18 cellular contexts compared by ENCODE assay signal in the genomic region with DNA sequence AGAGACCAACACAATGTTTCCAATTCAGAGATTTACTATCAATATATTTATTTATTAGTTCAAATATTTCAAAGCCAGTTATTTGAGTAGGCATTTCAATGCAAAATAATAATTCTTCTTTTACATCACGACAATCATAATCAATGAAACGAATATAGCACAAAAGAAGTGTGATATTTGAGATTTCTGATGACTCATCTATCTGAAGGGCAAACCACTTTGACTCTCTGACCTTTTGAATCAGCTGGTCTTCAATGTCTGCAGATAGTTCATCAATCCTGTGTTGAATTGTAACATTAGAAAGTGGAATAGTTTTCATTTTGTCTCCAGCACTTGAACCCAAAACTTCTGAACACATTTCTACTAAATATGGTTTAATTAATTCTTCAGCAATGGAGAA. TPM values are rescaled to one million over a fixed set of nuclear protein-coding genes. Genes with fewer than 3 reads are reported as not detected.
DNase-seq lines count a peak whose midpoint lies in the region; ATAC-seq, FAIRE-seq and TF ChIP-seq lines count a peak whose summit lies in the region.
"Had no signal": no experiment of that assay in that cellular context is flagged by ENCODE, and none has a peak within 500 bp of the region (broad histone marks: within the 10 kb centered on the region; RNA-seq: fewer than 3 reads in every experiment).

No MANE protein-coding gene starts in this region.

- H3K27ac ChIP-seq in A549 (no peak overlapping the region), parathyroid adenoma (peak overlapping the region; percentile 39)
- no peak overlapping the region for H3K27ac ChIP-seq in CD4-positive, alpha-beta T cell (ENCODE audit: low read depth, low read length)
- H3K27ac ChIP-seq: BLaER1, GM23248 had no signal

- FAIRE-seq in A549 (lab: Jason Lieb, UNC) = no peak
- FAIRE-seq: A204.1, GM12891, GM19239 had no signal

- no peak for TF ChIP-seq RAD21 in A549 (conservative IDR thresholded peaks at IDR 0.05 in 1 of 2, IDR thresholded peaks at IDR 0.05 in 1 of 2)

- no peak for ATAC-seq in A549
- ATAC-seq in CD4-positive, alpha-beta T cell (ENCODE audit: poor library complexity) = no peak
- ATAC-seq in activated naive CD8-positive, alpha-beta T cell treated with anti-CD3 and anti-CD28 coated beads, Interleukin-2, amount 50 U/mL, for 24 hours = no peak

- DNase-seq in A549 (ENCODE audit: low read depth in 1 of 2, low spot score in 1 of 2) (no peak), osteocyte (ENCODE audit: extremely low spot score, unreplicated experiment) (no peak)
- no peak for DNase-seq in CD4-positive, alpha-beta T cell
- no peak for DNase-seq in activated T-helper 2 cell treated with anti-CD3 and anti-CD28 coated beads, Interferon-gamma antibody, Interleukin-2, Interleukin-4, amounts not matched to agents 10 μg/mL and 5 μg/mL and 100 μg/mL, durations not matched to agents 14 hours and 24 hours and 36 hours (ENCODE audit: low spot score)
- no peak for DNase-seq in activated naive CD8-positive, alpha-beta T cell treated with anti-CD3 and anti-CD28 coated beads, Interleukin-2, amount 50 U/mL, for 24 hours
- DNase-seq: CD8-positive, alpha-beta memory T cell; COR-L47; DMS 273 treated with DMSO at 0.1 percent for 48 hours; DMS53; DND-41; EL; GM23248 had no signal

- H3K9me3 ChIP-seq in A549 (no peaks in the 10 kb centered on the region), parathyroid adenoma (ENCODE audit: control insufficient read depth, low read length) (no peaks in the 10 kb centered on the region)
- no peaks in the 10 kb centered on the region for H3K9me3 ChIP-seq in CD4-positive, alpha-beta T cell (ENCODE audit: control insufficient read depth, low read length)
- H3K9me3 ChIP-seq: BLaER1, HAP-1 had no signal

- no peaks in the 10 kb centered on the region for H3K79me2 ChIP-seq in parathyroid adenoma

- peak overlapping the region; percentile 36 for H3K27ac Mint-ChIP-seq in CD4-positive, alpha-beta T cell
- peak overlapping the region; percentile 42 for H3K27ac Mint-ChIP-seq in activated T-helper 2 cell treated with anti-CD3 and anti-CD28 coated beads, Interferon-gamma antibody, Interleukin-2, Interleukin-4, amounts not matched to agents 10 μg/mL and 5 μg/mL and 100 μg/mL, durations not matched to agents 14 hours and 24 hours and 36 hours
- no peak overlapping the region for H3K27ac Mint-ChIP-seq in osteocyte (ENCODE audit: unreplicated experiment)
- H3K27ac Mint-ChIP-seq in activated naive CD8-positive, alpha-beta T cell treated with anti-CD3 and anti-CD28 coated beads, Interleukin-2, amount 50 U/mL, for 24 hours = no peak overlapping the region

- TF ChIP-seq EP300 in A549 (IDR thresholded peaks at IDR 0.05) = no peak

- H2AFZ ChIP-seq in parathyroid adenoma = no peak overlapping the region
- H2AFZ ChIP-seq: GM23248 had no signal

- H3K4me3 ChIP-seq in A549 = no peak overlapping the region
- no peak overlapping the region for H3K4me3 ChIP-seq in parathyroid adenoma (ENCODE audit: low read depth, low read length)
- H3K4me3 ChIP-seq: BLaER1, GM23248, HAP-1 had no signal

- H3K36me3 Mint-ChIP-seq in CD4-positive, alpha-beta T cell (ENCODE audit: low read depth) = peaks cover 35% of the 10 kb centered on the region
- peaks cover 22% of the 10 kb centered on the region for H3K36me3 Mint-ChIP-seq in activated T-helper 2 cell treated with anti-CD3 and anti-CD28 coated beads, Interferon-gamma antibody, Interleukin-2, Interleukin-4, amounts not matched to agents 10 μg/mL and 5 μg/mL and 100 μg/mL, durations not matched to agents 14 hours and 24 hours and 36 hours (ENCODE audit: low read depth)
- peaks cover 17% of the 10 kb centered on the region for H3K36me3 Mint-ChIP-seq in osteocyte (ENCODE audit: unreplicated experiment)
- peaks cover 8% of the 10 kb centered on the region for H3K36me3 Mint-ChIP-seq in activated naive CD8-positive, alpha-beta T cell treated with anti-CD3 and anti-CD28 coated beads, Interleukin-2, amount 50 U/mL, for 24 hours (ENCODE audit: low read depth)

- H3K27me3 ChIP-seq in CD4-positive, alpha-beta T cell (ENCODE audit: control insufficient read depth, insufficient read depth, low read length) = no peaks in the 10 kb centered on the region
- no peaks in the 10 kb centered on the region for H3K27me3 ChIP-seq in parathyroid adenoma (ENCODE audit: control insufficient read depth, insufficient read depth, low read length)
- H3K27me3 ChIP-seq: BLaER1 had no signal

- TF ChIP-seq CTCF in A549 (IDR thresholded peaks at IDR 0.05) = no peak
- no peak for TF ChIP-seq CTCF in CD4-positive, alpha-beta T cell (IDR thresholded peaks at IDR 0.05)
- TF ChIP-seq CTCF in parathyroid adenoma (IDR thresholded peaks at IDR 0.05) = no peak
- TF ChIP-seq CTCF in osteocyte (IDR thresholded peaks at IDR 0.05) = no peak

- TF ChIP-seq POLR2A in A549 (IDR thresholded peaks at IDR 0.05; ENCODE audit: low read length) = no peak

- H3K4me1 ChIP-seq in A549 (peaks cover 8% of the 10 kb centered on the region; the same call in 1 of the 3 replicates), parathyroid adenoma (peaks cover 8% of the 10 kb centered on the region)

- intact Hi-C loops in CD4-positive, alpha-beta T cell (cut with DNase I, micrococcal nuclease) = loop anchor here (2.0 to 10.0 kb wide), 3 partner anchors 43 to 187 kb away; a partner anchor contains a TSS
- intact Hi-C loops in activated T-helper 2 cell treated with anti-CD3 and anti-CD28 coated beads, Interferon-gamma antibody, Interleukin-2, Interleukin-4, amounts not matched to agents 10 μg/mL and 5 μg/mL and 100 μg/mL, durations not matched to agents 14 hours and 24 hours and 36 hours (cut with micrococcal nuclease) = loop anchor here (1.0 to 5.0 kb wide), 4 partner anchors 44 to 204 kb away; a partner anchor contains a TSS

- POLR2A ChIA-PET in A549 (lab: Yijun Ruan, JAX) = no interaction called here
- POLR2A ChIA-PET in CD4-positive, alpha-beta T cell (lab: Charles Lee) = no interaction called here

- H3K36me3 ChIP-seq in parathyroid adenoma (ENCODE audit: control insufficient read depth, insufficient read depth, low read length) = no peaks in the 10 kb centered on the region
- H3K36me3 ChIP-seq: HAP-1 had no signal

- no peak overlapping the region for H3K4me2 ChIP-seq in A549
- peak overlapping the region; percentile 33 for H3K4me2 ChIP-seq in parathyroid adenoma (ENCODE audit: low read length)
- H3K4me2 ChIP-seq: BLaER1 had no signal

- H3K27me3 Mint-ChIP-seq in CD4-positive, alpha-beta T cell = no peaks in the 10 kb centered on the region
- H3K27me3 Mint-ChIP-seq in activated T-helper 2 cell treated with anti-CD3 and anti-CD28 coated beads, Interferon-gamma antibody, Interleukin-2, Interleukin-4, amounts not matched to agents 10 μg/mL and 5 μg/mL and 100 μg/mL, durations not matched to agents 14 hours and 24 hours and 36 hours (ENCODE audit: low read depth) = no peaks in the 10 kb centered on the region
- H3K27me3 Mint-ChIP-seq in osteocyte (ENCODE audit: unreplicated experiment) = no peaks in the 10 kb centered on the region
- no peaks in the 10 kb centered on the region for H3K27me3 Mint-ChIP-seq in activated naive CD8-positive, alpha-beta T cell treated with anti-CD3 and anti-CD28 coated beads, Interleukin-2, amount 50 U/mL, for 24 hours
- H3K27me3 Mint-ChIP-seq: CD8-positive, alpha-beta memory T cell had no signal

- H3K4me1 Mint-ChIP-seq in CD4-positive, alpha-beta T cell (ENCODE audit: low read depth) = peaks cover 23% of the 10 kb centered on the region
- peaks cover 33% of the 10 kb centered on the region for H3K4me1 Mint-ChIP-seq in activated T-helper 2 cell treated with anti-CD3 and anti-CD28 coated beads, Interferon-gamma antibody, Interleukin-2, Interleukin-4, amounts not matched to agents 10 μg/mL and 5 μg/mL and 100 μg/mL, durations not matched to agents 14 hours and 24 hours and 36 hours (ENCODE audit: low read depth)
- peaks cover 18% of the 10 kb centered on the region for H3K4me1 Mint-ChIP-seq in osteocyte (ENCODE audit: unreplicated experiment)
- H3K4me1 Mint-ChIP-seq in activated naive CD8-positive, alpha-beta T cell treated with anti-CD3 and anti-CD28 coated beads, Interleukin-2, amount 50 U/mL, for 24 hours = peaks cover 44% of the 10 kb centered on the region

- peak overlapping the region; percentile 27 for H3K4me3 Mint-ChIP-seq in CD4-positive, alpha-beta T cell
- peak overlapping the region; percentile 21 for H3K4me3 Mint-ChIP-seq in activated T-helper 2 cell treated with anti-CD3 and anti-CD28 coated beads, Interferon-gamma antibody, Interleukin-2, Interleukin-4, amounts not matched to agents 10 μg/mL and 5 μg/mL and 100 μg/mL, durations not matched to agents 14 hours and 24 hours and 36 hours (ENCODE audit: low read depth)
- no peak overlapping the region for H3K4me3 Mint-ChIP-seq in osteocyte (ENCODE audit: unreplicated experiment)
- no peak overlapping the region for H3K4me3 Mint-ChIP-seq in activated naive CD8-positive, alpha-beta T cell treated with anti-CD3 and anti-CD28 coated beads, Interleukin-2, amount 50 U/mL, for 24 hours

- WGBS in A549 (ENCODE audit: missing lambda C conversion rate) = 87% methylated on average over 2 of the region's 2 CpGs

- H3K9ac ChIP-seq in parathyroid adenoma = no peak overlapping the region
- H3K9ac ChIP-seq: BLaER1, GM23248 had no signal

- CTCF ChIA-PET in A549 (lab: Yijun Ruan, JAX) = no interaction called here
- CTCF ChIA-PET in CD4-positive, alpha-beta T cell (lab: Charles Lee) = no interaction called here

- no peaks in the 10 kb centered on the region for H3K9me3 Mint-ChIP-seq in CD4-positive, alpha-beta T cell
- no peaks in the 10 kb centered on the region for H3K9me3 Mint-ChIP-seq in activated T-helper 2 cell treated with anti-CD3 and anti-CD28 coated beads, Interferon-gamma antibody, Interleukin-2, Interleukin-4, amounts not matched to agents 10 μg/mL and 5 μg/mL and 100 μg/mL, durations not matched to agents 14 hours and 24 hours and 36 hours
- no peaks in the 10 kb centered on the region for H3K9me3 Mint-ChIP-seq in osteocyte (ENCODE audit: unreplicated experiment)
- no peaks in the 10 kb centered on the region for H3K9me3 Mint-ChIP-seq in activated naive CD8-positive, alpha-beta T cell treated with anti-CD3 and anti-CD28 coated beads, Interleukin-2, amount 50 U/mL, for 24 hours
- H3K9me3 Mint-ChIP-seq: CD8-positive, alpha-beta memory T cell had no signal

RNA-seq across cellular contexts. Expression of a gene that starts 3.0 kb away (rescaled TPM):
- 27.2 and 31.8 TPM in 2 replicates for polyA plus RNA-seq in A549 (2011; rRNA removed)
- 18.1 and 21.2 TPM in 2 replicates for polyA plus RNA-seq in A549 (2012; cell fraction: cytosol; rRNA removed)
- polyA plus RNA-seq in A549 (2012; cell fraction: nucleus; rRNA removed) = 8.9 and 12.7 TPM in 2 replicates
- polyA plus RNA-seq in A549 (2017; fragmentation: RNase III; extraction: RNeasy Plus Mini Kit Qiagen cat#74134 plus additional on column Dnase treatment) = 12.6 to 16.8 TPM (median 13.3 TPM) in 3 replicates
- polyA minus RNA-seq in A549 (2011; rRNA and poly(A)+ RNA removed) = 8.8 and 11.9 TPM in 2 replicates
- 1 to 10 TPM in 1 of 2 experiments, under 1 TPM in 1; 0.85 to 2.3 TPM for total RNA-seq in CD4-positive, alpha-beta T cell
- total RNA-seq in activated T-helper 2 cell treated with anti-CD3 and anti-CD28 coated beads, Interferon-gamma antibody, Interleukin-2, Interleukin-4, amounts not matched to agents 10 μg/mL and 5 μg/mL and 100 μg/mL, durations not matched to agents 14 hours and 24 hours and 36 hours = 15.0 and 19.3 TPM in 2 replicates
- 20.5 and 22.8 TPM in 2 replicates for total RNA-seq in osteocyte

RNA-seq across cellular contexts. Expression of a gene that starts 43.6 kb away (rescaled TPM):
- polyA plus RNA-seq in A549 (2011; rRNA removed) (9.7 and 10.9 TPM in 2 replicates), A549 (2017; fragmentation: RNase III; extraction: RNeasy Plus Mini Kit Qiagen cat#74134 plus additional on column Dnase treatment) (4.4 to 5.4 TPM (median 4.5 TPM) in 3 replicates)
- polyA plus RNA-seq in A549 (2012; cell fraction: cytosol; rRNA removed) = 2.3 and 3.2 TPM in 2 replicates
- 5.0 and 6.4 TPM in 2 replicates for polyA plus RNA-seq in A549 (2012; cell fraction: nucleus; rRNA removed)
- 13.4 and 15.9 TPM in 2 replicates for polyA minus RNA-seq in A549 (2011; rRNA and poly(A)+ RNA removed)
- 10 to 100 TPM; 23.6 to 30.3 TPM for total RNA-seq in CD4-positive, alpha-beta T cell
- total RNA-seq in activated T-helper 2 cell treated with anti-CD3 and anti-CD28 coated beads, Interferon-gamma antibody, Interleukin-2, Interleukin-4, amounts not matched to agents 10 μg/mL and 5 μg/mL and 100 μg/mL, durations not matched to agents 14 hours and 24 hours and 36 hours = 20.8 and 20.9 TPM in 2 replicates
- 19.9 and 24.7 TPM in 2 replicates for total RNA-seq in osteocyte

RNA-seq across cellular contexts. Expression of a gene that starts 58.7 kb away (rescaled TPM):
- polyA plus RNA-seq in A549 (2011; rRNA removed) (0.03 TPM in 1 of 2 replicates, not detected in the other), A549 (2017; fragmentation: RNase III; extraction: RNeasy Plus Mini Kit Qiagen cat#74134 plus additional on column Dnase treatment) (0.04 to 0.07 TPM (median 0.05 TPM) in 3 replicates)
- 0.05 and 0.06 TPM in 2 replicates for polyA plus RNA-seq in A549 (2012; cell fraction: cytosol; rRNA removed)
- polyA plus RNA-seq in A549 (2012; cell fraction: nucleus; rRNA removed) = 0.07 and 0.08 TPM in 2 replicates
- not detected in 2 replicates for polyA minus RNA-seq in A549 (2011; rRNA and poly(A)+ RNA removed)
- under 1 TPM; 0.34 to 0.44 TPM for total RNA-seq in CD4-positive, alpha-beta T cell
- total RNA-seq in activated T-helper 2 cell treated with anti-CD3 and anti-CD28 coated beads, Interferon-gamma antibody, Interleukin-2, Interleukin-4, amounts not matched to agents 10 μg/mL and 5 μg/mL and 100 μg/mL, durations not matched to agents 14 hours and 24 hours and 36 hours = 0.32 and 0.48 TPM in 2 replicates
- 0.21 TPM in 1 of 2 replicates, not detected in the other for total RNA-seq in osteocyte
- polyA plus RNA-seq: CD8-positive, alpha-beta memory T cell; GM23248 had no signal

Comparison
In these comparisons a context has a peak if more than half of its experiments do, and no peak if none do; other contexts are left out.
1. H3K27ac Mint-ChIP-seq: peak in CD4-positive, alpha-beta T cell (single experiment) and activated T-helper 2 cell treated with anti-CD3 and anti-CD28 coated beads, Interferon-gamma antibody, Interleukin-2, Interleukin-4, amounts not matched to agents 10 μg/mL and 5 μg/mL and 100 μg/mL, durations not matched to agents 14 hours and 24 hours and 36 hours (single experiment); none in osteocyte (single experiment) and activated naive CD8-positive, alpha-beta T cell treated with anti-CD3 and anti-CD28 coated beads, Interleukin-2, amount 50 U/mL, for 24 hours (single experiment).
2. H3K4me3 Mint-ChIP-seq: peak in CD4-positive, alpha-beta T cell (single experiment) and activated T-helper 2 cell treated with anti-CD3 and anti-CD28 coated beads, Interferon-gamma antibody, Interleukin-2, Interleukin-4, amounts not matched to agents 10 μg/mL and 5 μg/mL and 100 μg/mL, durations not matched to agents 14 hours and 24 hours and 36 hours (single experiment); none in osteocyte (single experiment) and activated naive CD8-positive, alpha-beta T cell treated with anti-CD3 and anti-CD28 coated beads, Interleukin-2, amount 50 U/mL, for 24 hours (single experiment).